In genomic region chr16:72241930-72242329, GRCh38 we compare ENCODE assay signal across 9 cellular contexts.
DNase-seq lines count a peak whose midpoint lies in the region; ATAC-seq and TF ChIP-seq lines count a peak whose summit lies in the region.
"Had no signal": no experiment of that assay in that cellular context is flagged by ENCODE, and none has a peak within 500 bp of the region (broad histone marks: within the 10 kb centered on the region; RNA-seq: fewer than 3 reads in every experiment).

No MANE protein-coding gene starts in this region.

- H3K36me3 ChIP-seq in IMR-90 (ENCODE audit: control insufficient read depth, insufficient read depth, low read length) (no peaks in the 10 kb centered on the region), SK-N-SH (replicated peaks in 1 of 2; ENCODE audit: control insufficient read depth in 1 of 2, insufficient read depth in 2 of 2, low read length in 1 of 2) (no peaks in the 10 kb centered on the region)
- H3K36me3 ChIP-seq: BLaER1 had no signal

- H2AFZ ChIP-seq in IMR-90 (replicated peaks; ENCODE audit: low read length, poor library complexity): peak overlapping the region; percentile 73
- H2AFZ ChIP-seq in SK-N-SH (ENCODE audit: low read depth): peak overlapping the region; percentile 79; the same call in 1 of the 2 replicates

- peak; percentile 55 for TF ChIP-seq POLR2A in IMR-90 (IDR thresholded peaks at IDR 0.05; ENCODE audit: low read depth, low read length)

- H4K8ac ChIP-seq in IMR-90 (ENCODE audit: low read depth in 2 of 2, low read length in 2 of 2): no peak overlapping the region

- no peak overlapping the region for H3K23ac ChIP-seq in IMR-90 (ENCODE audit: low read depth, low read length)

- no CpG with 5 or more reads among the region's 7 CpGs for WGBS in IMR-90 (ENCODE audit: extremely low coverage in 2 of 2, insufficient read length in 1 of 2), 2 experiments
- 36% methylated on average over 7 of the region's 7 CpGs for WGBS in SK-N-SH (ENCODE audit: low lambda C conversion rate)

- H3K9me1 ChIP-seq in IMR-90 (ENCODE audit: insufficient read depth, low read length): no peaks in the 10 kb centered on the region; the same call in 1 of the 2 replicates

- H4K91ac ChIP-seq in IMR-90 (ENCODE audit: insufficient read depth, low read depth, low read length): no peak overlapping the region

- H3K27ac ChIP-seq in IMR-90 (ENCODE audit: insufficient read depth, low read length) (no peak overlapping the region), SK-N-SH (ENCODE audit: low read depth in 2 of 2, low read length in 1 of 2) (peak overlapping the region in 1 of 2 experiments; percentile 76; a peak in 2 of 4 replicates), foreskin keratinocyte (no peak overlapping the region)
- H3K27ac ChIP-seq: BLaER1 had no signal

- H3K14ac ChIP-seq in IMR-90 (replicated peaks; ENCODE audit: low read depth, low read length): no peak overlapping the region

- H2AK9ac ChIP-seq in IMR-90 (replicated peaks; ENCODE audit: low read depth, low read length, poor library complexity): no peak overlapping the region

- H2AK5ac ChIP-seq in IMR-90 (ENCODE audit: low read depth, low read length): no peak overlapping the region

- H3F3A ChIP-seq in SK-N-SH (replicated peaks; ENCODE audit: insufficient read depth): no peaks in the 10 kb centered on the region

- H3K4ac ChIP-seq in IMR-90 (ENCODE audit: low read depth, low read length): no peak overlapping the region

- no peak overlapping the region for H3K9ac ChIP-seq in IMR-90 (ENCODE audit: low read depth, low read length)
- no peak overlapping the region for H3K9ac ChIP-seq in SK-N-SH
- H3K9ac ChIP-seq: BLaER1 had no signal

- H3K56ac ChIP-seq in IMR-90 (ENCODE audit: extremely low read depth, insufficient read depth, low read length): no peak overlapping the region

- CTCF ChIA-PET in IMR-90 (lab: Yijun Ruan, JAX) (interaction anchor here (0.5 to 2.8 kb wide), 9 partner anchors 22 to 991 kb away, joined by 3 to 15 read pairs (median 3); no protein-coding TSS in a partner anchor), SK-N-SH (lab: Yijun Ruan, JAX) (interaction anchor here (0.6 to 6.4 kb wide), 17 partner anchors 10 to 1793 kb away, joined by 3 to 28 read pairs (median 4); no protein-coding TSS in a partner anchor)

- no peaks in the 10 kb centered on the region for H3K79me1 ChIP-seq in IMR-90 (ENCODE audit: low read depth in 1 of 2, low read length in 2 of 2)

- no peak overlapping the region for H3K4me2 ChIP-seq in IMR-90 (ENCODE audit: low read depth, low read length)
- no peak overlapping the region for H3K4me2 ChIP-seq in SK-N-SH
- H3K4me2 ChIP-seq: BLaER1 had no signal

- H3K27me3 ChIP-seq in IMR-90 (ENCODE audit: control insufficient read depth, insufficient read depth, low read length) (no peaks in the 10 kb centered on the region), SK-N-SH (ENCODE audit: insufficient read depth) (no peaks in the 10 kb centered on the region), foreskin keratinocyte (no peaks in the 10 kb centered on the region)
- H3K27me3 ChIP-seq: BLaER1 had no signal

- in situ Hi-C loops in IMR-90 (cut with MboI; ENCODE audit: low sequenced_read_pairs): loop anchor here (25.0 kb wide), 1 partner anchor 1645 kb away; no protein-coding TSS in a partner anchor

- TF ChIP-seq CTCF in IMR-90 (conservative IDR thresholded peaks at IDR 0.05; ENCODE audit: low read depth, low read length) (peak; percentile 92), SK-N-SH (IDR thresholded peaks at IDR 0.05) (peak; percentile 91), foreskin keratinocyte (conservative IDR thresholded peaks at IDR 0.05) (peak; percentile 90)

- dilution Hi-C loops in IMR-90 (cut with HindIII; ENCODE audit: low sequenced_read_pairs, unreplicated experiment): loop anchor here (25.0 kb wide), 1 partner anchor 220 kb away; no protein-coding TSS in a partner anchor

- H2BK120ac ChIP-seq in IMR-90 (ENCODE audit: low read depth, low read length): no peak overlapping the region

- POLR2A ChIA-PET in IMR-90 (lab: Charles Lee; ENCODE audit: unreplicated experiment) (no interaction called here), SK-N-SH (lab: Yijun Ruan, JAX) (interaction anchor here (1.0 kb wide), 1 partner anchor 42 kb away, joined by 3 read pairs; no protein-coding TSS in a partner anchor)

- H4K5ac ChIP-seq in IMR-90 (ENCODE audit: low read depth, low read length): no peak overlapping the region

- DNase-seq in NCI-H1105 treated with DMSO at 0.1 percent for 48 hours (lab: John Stamatoyannopoulos, UW) (peak; percentile 26), NCI-H1105 (lab: John Stamatoyannopoulos, UW) (no peak), IMR-90 (peak; percentile 55), SK-N-SH (peak; percentile 52), foreskin keratinocyte (peak; percentile 37 to 58), posterior cingulate gyrus (peak in 6 of 10 donors; percentile 10 to 88 (median 28)), GM19238 (ENCODE audit: insufficient read length, low spot score) (no peak)
- no peak for DNase-seq in effector CD4-positive, alpha-beta T cell

- H3K9me3 ChIP-seq in IMR-90 (ENCODE audit: control insufficient read depth, insufficient read depth, low read length) (no peaks in the 10 kb centered on the region), SK-N-SH (no peaks in the 10 kb centered on the region)
- H3K9me3 ChIP-seq: BLaER1 had no signal

- BruUV-seq in IMR-90 (replicated peaks; lab: Mats Ljungman, UMichigan): no TSS peak

- peak overlapping the region; percentile 27; the same call in 1 of the 2 replicates for H2BK20ac ChIP-seq in IMR-90 (ENCODE audit: low read depth, low read length)

- no peak overlapping the region for H2BK15ac ChIP-seq in IMR-90 (ENCODE audit: low read depth, low read length)

- ATAC-seq in IMR-90 (ENCODE audit: low read depth) (peak; percentile 100), foreskin keratinocyte (peak; percentile 94)

- H3K4me3 ChIP-seq in IMR-90 (ENCODE audit: insufficient read depth, low read depth, low read length): no peak overlapping the region
- H3K4me3 ChIP-seq in SK-N-SH (ENCODE audit: low read depth in 2 of 2, low read length in 1 of 2): no peak overlapping the region
- H3K4me3 ChIP-seq: BLaER1 had no signal

- no peaks in the 10 kb centered on the region for H4K20me1 ChIP-seq in IMR-90 (ENCODE audit: insufficient read depth, low read length)
- H4K20me1 ChIP-seq in SK-N-SH (ENCODE audit: insufficient read depth): no peaks in the 10 kb centered on the region
- H4K20me1 ChIP-seq: BLaER1 had no signal

- TF ChIP-seq EP300 in SK-N-SH (IDR thresholded peaks at IDR 0.05; ENCODE audit: borderline replicate concordance in 1 of 2, low read depth in 1 of 2, low read length in 1 of 2): no peak

- peak; percentile 95 for TF ChIP-seq RAD21 in IMR-90 (IDR thresholded peaks at IDR 0.05; ENCODE audit: low read length)
- TF ChIP-seq RAD21 in SK-N-SH (IDR thresholded peaks at IDR 0.05; ENCODE audit: low read length): peak; percentile 96

- H2BK5ac ChIP-seq in IMR-90 (ENCODE audit: low read depth, low read length, poor library complexity, severe bottlenecking): no peak overlapping the region

- no peak overlapping the region for H3K18ac ChIP-seq in IMR-90 (ENCODE audit: low read depth, low read length)

- H3K4me1 ChIP-seq in IMR-90 (ENCODE audit: control insufficient read depth, insufficient read depth, low read length) (no peaks in the 10 kb centered on the region), SK-N-SH (ENCODE audit: control insufficient read depth in 1 of 2, insufficient read depth in 2 of 2, low read depth in 1 of 2, low read length in 1 of 2) (peaks cover 0 to 22% of the 10 kb centered on the region in 2 experiments; a peak in 2 of 4 replicates), foreskin keratinocyte (peaks cover 7% of the 10 kb centered on the region)
- H3K4me1 ChIP-seq: BLaER1 had no signal

- intact Hi-C loops in IMR-90 (cut with micrococcal nuclease): loop anchor here (1.0 to 10.0 kb wide), 7 partner anchors 159 to 1793 kb away; no protein-coding TSS in a partner anchor
- intact Hi-C loops in posterior cingulate gyrus (cut with DNase I): loop anchor here (5.0 to 10.0 kb wide), 2 partner anchors 183 to 225 kb away; no protein-coding TSS in a partner anchor

- no peaks in the 10 kb centered on the region for H3K79me2 ChIP-seq in SK-N-SH (ENCODE audit: insufficient read depth)

- no peaks in the 10 kb centered on the region for H3K9me2 ChIP-seq in SK-N-SH

TF ChIP-seq in IMR-90, 13 proteins besides CTCF, POLR2A, EP300 and RAD21:
- no peak for TF ChIP-seq ELK1 (IDR thresholded peaks at IDR 0.05; ENCODE audit: borderline replicate concordance, low read depth, low read length)
- peak; percentile 86 for TF ChIP-seq SMC3 (IDR thresholded peaks at IDR 0.05; ENCODE audit: low read depth, low read length)

TF ChIP-seq in SK-N-SH, 30 proteins besides CTCF, POLR2A, EP300 and RAD21:
- no peak for TF ChIP-seq EZH2phosphoT487 (IDR thresholded peaks at IDR 0.05; ENCODE audit: borderline replicate concordance, low read depth)
- TF ChIP-seq CHD2 (IDR thresholded peaks at IDR 0.05; ENCODE audit: low read length, partially characterized antibody): no peak
- peak; percentile 89 for TF ChIP-seq SMC3 (IDR thresholded peaks at IDR 0.05; ENCODE audit: low read depth, low read length)
- TF ChIP-seq FOSL2 (IDR thresholded peaks at IDR 0.05; ENCODE audit: borderline replicate concordance, low read depth): peak; percentile 37; the same call in 1 of the 2 replicates
- TF ChIP-seq TCF12 (IDR thresholded peaks at IDR 0.05): peak; percentile 40
- peak; percentile 36 for TF ChIP-seq PBX3 (IDR thresholded peaks at IDR 0.05)
- peak; percentile 81; the same call in 1 of the 2 replicates for TF ChIP-seq YY1 (IDR thresholded peaks at IDR 0.05; ENCODE audit: low read depth)
- no peak for TF ChIP-seq USF1 (IDR thresholded peaks at IDR 0.05; ENCODE audit: borderline replicate concordance, low read depth)
- TF ChIP-seq FOXJ3 (CRISPR knock-in tag; IDR thresholded peaks at IDR 0.05): no peak
TF ChIP-seq in SK-N-SH: peak in this region for 5.

Comparison
In these comparisons a context has a peak if more than half of its experiments do, and no peak if none do; other contexts are left out.
1. DNase-seq: peak in NCI-H1105 treated with DMSO at 0.1 percent for 48 hours (single experiment), IMR-90 (single experiment), SK-N-SH (single experiment), foreskin keratinocyte (2 of 2) and posterior cingulate gyrus (6 of 10); none in NCI-H1105 (single experiment), GM19238 (single experiment) and effector CD4-positive, alpha-beta T cell (single experiment).
2. Peak in every context shown above with its lines, with median percentiles within 50 percentile points of each other: CTCF ChIP-seq.